In genomic region chr16:52805559-52806168, GRCh38 we compare ENCODE assay signal across 16 cellular contexts.
DNase-seq lines count a peak whose midpoint lies in the region; ATAC-seq and TF ChIP-seq lines count a peak whose summit lies in the region.
"Had no signal": no experiment of that assay in that cellular context is flagged by ENCODE, and none has a peak within 500 bp of the region (broad histone marks: within the 10 kb centered on the region; RNA-seq: fewer than 3 reads in every experiment).

No MANE protein-coding gene starts in this region.

- H3K9me2 ChIP-seq in GM23338 (ENCODE audit: insufficient read depth), result peaks cover 7% of the 10 kb centered on the region; the same call in 1 of the 2 replicates

- H3K79me2 ChIP-seq in GM23338 (replicated peaks; ENCODE audit: insufficient read depth), result no peaks in the 10 kb centered on the region

- H3K27ac Mint-ChIP-seq in GM23338, result no peak overlapping the region; the same call in 1 of the 2 replicates
- H3K27ac Mint-ChIP-seq: CD4-positive, alpha-beta memory T cell had no signal

- H3K27me3 ChIP-seq in GM23338 (ENCODE audit: insufficient read depth) (no peaks in the 10 kb centered on the region), left lung (no peaks in the 10 kb centered on the region), upper lobe of right lung (no peaks in the 10 kb centered on the region)

- no peaks in the 10 kb centered on the region for H3K4me1 ChIP-seq in GM23338 (ENCODE audit: insufficient read depth)
- H3K4me1 ChIP-seq in left lung, result no peaks in the 10 kb centered on the region
- H3K4me1 ChIP-seq in upper lobe of right lung, result no peaks in the 10 kb centered on the region

- peak overlapping the region; percentile 38; the same call in 1 of the 2 replicates for H2AFZ ChIP-seq in GM23338

- DNase-seq in DMS53 treated with DMSO at 0.1 percent for 48 hours (lab: John Stamatoyannopoulos, UW; ENCODE audit: unreplicated experiment) (peak; percentile 6), GM23338 (ENCODE audit: low spot score) (no peak), left lung (no peak), upper lobe of right lung (no peak), OCI-M2 (lab: John Stamatoyannopoulos, UW; ENCODE audit: unreplicated experiment) (no peak)
- no peak for DNase-seq in activated naive CD4-positive, alpha-beta T cell (lab: John Stamatoyannopoulos, UW)
- no peak for DNase-seq in activated CD4-positive, CD25-positive, alpha-beta regulatory T cell treated with anti-CD3 and anti-CD28 coated beads, Interleukin-2, amount 50 U/mL, for 72 hours
- DNase-seq: C1 segment of cervical spinal cord; Calu3; CD4-positive, alpha-beta memory T cell; COR-L47; DMS79; EL; GF-D8; H7; HCEC 1CT had no signal

- no peaks in the 10 kb centered on the region for H3K4me1 Mint-ChIP-seq in GM23338
- H3K4me1 Mint-ChIP-seq: CD4-positive, alpha-beta memory T cell had no signal

- ATAC-seq in GM23338 (no peak), left lung (peak; percentile 62), upper lobe of right lung (peak; percentile 65)

- H3K9me3 ChIP-seq in left lung, result peaks cover 0 to 10% of the 10 kb centered on the region in 2 donors
- H3K9me3 ChIP-seq in upper lobe of right lung, result no peaks in the 10 kb centered on the region

- H3K4me3 ChIP-seq in GM23338, result no peak overlapping the region
- no peak overlapping the region for H3K4me3 ChIP-seq in left lung
- H3K4me3 ChIP-seq in upper lobe of right lung, result no peak overlapping the region

- H3K9me3 Mint-ChIP-seq in GM23338, result peaks cover 4% of the 10 kb centered on the region; the same call in 1 of the 3 replicates

- no peak overlapping the region for H3K4me2 ChIP-seq in GM23338

- H3F3A ChIP-seq in GM23338 (replicated peaks; ENCODE audit: low read depth), result no peaks in the 10 kb centered on the region

- TF ChIP-seq CTCF in GM23338 (conservative IDR thresholded peaks at IDR 0.05; ENCODE audit: low read depth in 2 of 2) (no peak), left lung (IDR thresholded peaks at IDR 0.05) (no peak), upper lobe of right lung (IDR thresholded peaks at IDR 0.05) (no peak)

- no peak overlapping the region for H3K4me3 Mint-ChIP-seq in GM23338
- H3K4me3 Mint-ChIP-seq: CD4-positive, alpha-beta memory T cell had no signal

- peaks cover 2% of the 10 kb centered on the region for H3K27me3 Mint-ChIP-seq in GM23338 (ENCODE audit: insufficient read depth, low read depth, poor library complexity)
- H3K27me3 Mint-ChIP-seq: CD4-positive, alpha-beta memory T cell had no signal

- H3K36me3 Mint-ChIP-seq in GM23338 (ENCODE audit: low read depth), result no peaks in the 10 kb centered on the region
- H3K36me3 Mint-ChIP-seq: CD4-positive, alpha-beta memory T cell had no signal

- H4K20me1 ChIP-seq in GM23338 (replicated peaks; ENCODE audit: insufficient read depth), result no peaks in the 10 kb centered on the region

- H3K27ac ChIP-seq in GM23338 (ENCODE audit: low read depth) (no peak overlapping the region), left lung (no peak overlapping the region), upper lobe of right lung (no peak overlapping the region)

- H3K36me3 ChIP-seq in GM23338 (ENCODE audit: insufficient read depth) (no peaks in the 10 kb centered on the region), left lung (no peaks in the 10 kb centered on the region), upper lobe of right lung (no peaks in the 10 kb centered on the region)

- intact Hi-C loops in left lung (cut with DNase I), result no loop called here
- intact Hi-C loops in upper lobe of right lung (cut with DNase I), result no loop called here

TF ChIP-seq in GM23338, 12 proteins besides CTCF, POLR2A, EP300 and RAD21 (continues in another document):
- TF ChIP-seq JUNB (IDR thresholded peaks at IDR 0.05; ENCODE audit: unreplicated experiment), result no peak
- TF ChIP-seq ZNF114 (CRISPR knock-in tag; IDR thresholded peaks at IDR 0.05), result no peak
- no peak for TF ChIP-seq ETS1 (IDR thresholded peaks at IDR 0.05)
- no peak for TF ChIP-seq ZNF462 (CRISPR knock-in tag; IDR thresholded peaks at IDR 0.05)
